In the genomic region with DNA sequence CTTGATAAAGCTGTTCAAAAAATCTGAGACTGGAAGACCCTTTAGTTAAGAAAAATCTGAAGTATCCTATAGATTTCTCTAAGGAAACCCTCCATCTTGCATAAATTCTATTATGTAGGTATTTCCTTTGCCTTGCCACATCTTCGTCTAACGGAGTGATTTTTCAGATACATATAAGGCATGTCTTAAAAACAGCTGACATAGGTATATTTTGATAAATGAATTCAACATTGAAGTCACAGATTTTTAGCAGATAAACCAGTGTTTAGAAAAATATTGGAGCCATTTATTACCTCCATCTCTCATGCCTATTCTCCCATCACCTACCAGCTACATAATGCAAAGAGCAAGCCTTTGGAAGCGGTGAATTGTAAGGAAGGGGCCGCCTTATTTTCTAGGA, we compare ENCODE assay signal across 23 cellular contexts.
DNase-seq lines count a peak whose midpoint lies in the region; ATAC-seq, FAIRE-seq and TF ChIP-seq lines count a peak whose summit lies in the region.
"Had no signal": no experiment of that assay in that cellular context is flagged by ENCODE, and none has a peak within 500 bp of the region (broad histone marks: within the 10 kb centered on the region; RNA-seq: fewer than 3 reads in every experiment).

No MANE protein-coding gene starts in this region.

- H3K4me1 ChIP-seq in HepG2 (ENCODE audit: insufficient read depth, low read length) (peaks cover 9% of the 10 kb centered on the region), right lobe of liver (no peaks in the 10 kb centered on the region), SJCRH30 (peaks cover 24% of the 10 kb centered on the region)
- H3K4me1 ChIP-seq: BE2C, BLaER1 had no signal

- ATAC-seq in HepG2 (no peak), right lobe of liver (no peak)

- no peak for FAIRE-seq in HepG2 (lab: Jason Lieb, UNC)
- FAIRE-seq: G401.6, GM12891, GM19239 had no signal

- BruUV-seq in HepG2 (replicated peaks; lab: Mats Ljungman, UMichigan) = no TSS peak

- no peak overlapping the region for H3K4me3 Mint-ChIP-seq in nephron
- H3K4me3 Mint-ChIP-seq: CD14-positive monocyte; CD4-positive, alpha-beta memory T cell; CD4-positive, CD25-positive, alpha-beta regulatory T cell; CD8-positive, alpha-beta memory T cell had no signal

- H3K4me2 ChIP-seq in HepG2 (ENCODE audit: low read depth, low read length) = no peak overlapping the region
- H3K4me2 ChIP-seq: BLaER1 had no signal

- H3K9ac ChIP-seq in HepG2 (ENCODE audit: insufficient read depth, low read depth, low read length) = no peak overlapping the region
- H3K9ac ChIP-seq: BLaER1 had no signal

- no peak for TF ChIP-seq EP300 in HepG2 (IDR thresholded peaks at IDR 0.05; ENCODE audit: low read depth in 2 of 2, low read length in 2 of 2)
- no peak for TF ChIP-seq EP300 in HepG2 (CRISPR knock-in tag; IDR thresholded peaks at IDR 0.05; ENCODE audit: borderline replicate concordance)

- H3K27me3 ChIP-seq in HepG2 (ENCODE audit: control insufficient read depth in 1 of 2, insufficient read depth in 2 of 2, low read length in 2 of 2) (no peaks in the 10 kb centered on the region), right lobe of liver (no peaks in the 10 kb centered on the region), SJCRH30 (no peaks in the 10 kb centered on the region)
- H3K27me3 ChIP-seq: BE2C, BLaER1 had no signal

- no peak for DNase-seq in HepG2 (ENCODE audit: low spot score)
- DNase-seq in right lobe of liver = no peak
- DNase-seq in SJCRH30 = no peak
- no peak for DNase-seq in effector CD4-positive, alpha-beta T cell
- DNase-seq in DMS153 treated with DMSO at 0.1 percent for 48 hours (lab: John Stamatoyannopoulos, UW; ENCODE audit: unreplicated experiment) = no peak
- DNase-seq: ACHN; BE2C; C1 segment of cervical spinal cord; CD4-positive, alpha-beta memory T cell; CD4-positive, CD25-positive, alpha-beta regulatory T cell; CD8-positive, alpha-beta memory T cell; COR-L47; DMS 273 treated with DMSO at 0.1 percent for 48 hours; DMS153; DMS79 treated with DMSO at 0.1 percent for 48 hours; GF-D8 had no signal

- intact Hi-C loops in HepG2 (cut with micrococcal nuclease; ENCODE audit: unreplicated experiment) (no loop called here), right lobe of liver (cut with DNase I) (no loop called here)

- H3K27me3 Mint-ChIP-seq in nephron (ENCODE audit: low read depth) = no peaks in the 10 kb centered on the region
- H3K27me3 Mint-ChIP-seq: CD4-positive, alpha-beta memory T cell; CD4-positive, CD25-positive, alpha-beta regulatory T cell; CD8-positive, alpha-beta memory T cell had no signal

- H3K79me2 ChIP-seq in HepG2 (ENCODE audit: insufficient read depth, low read length) = no peaks in the 10 kb centered on the region

- H3K27ac ChIP-seq in HepG2 (ENCODE audit: extremely low read length, insufficient read depth, low read length) (no peak overlapping the region), right lobe of liver (no peak overlapping the region), SJCRH30 (peak overlapping the region; percentile 38)
- H3K27ac ChIP-seq: 22Rv1, BLaER1 had no signal

- TF ChIP-seq CTCF in HepG2 (CRISPR knock-in tag; IDR thresholded peaks at IDR 0.05) (no peak), right lobe of liver (IDR thresholded peaks at IDR 0.05) (no peak), nephron (IDR thresholded peaks at IDR 0.05; ENCODE audit: unreplicated experiment in 3 of 3) (no peak)

- POLR2A ChIA-PET in HepG2 (lab: Yijun Ruan, JAX) = no interaction called here

- TF ChIP-seq RAD21 in HepG2 (CRISPR knock-in tag; IDR thresholded peaks at IDR 0.05) = no peak

- TF ChIP-seq POLR2A in HepG2 (IDR thresholded peaks at IDR 0.05; ENCODE audit: insufficient read depth in 1 of 2, low read depth in 2 of 2, low read length in 2 of 2) (no peak), right lobe of liver (IDR thresholded peaks at IDR 0.05) (no peak)

- H3K9me3 ChIP-seq in HepG2 (ENCODE audit: low read length) = no peaks in the 10 kb centered on the region
- H3K9me3 ChIP-seq in right lobe of liver = no peaks in the 10 kb centered on the region
- H3K9me3 ChIP-seq in SJCRH30 (replicated peaks) = no peaks in the 10 kb centered on the region; the same call in 1 of the 2 replicates
- H3K9me3 ChIP-seq: BE2C had no signal

- H3K4me1 Mint-ChIP-seq in nephron = peaks cover 30% of the 10 kb centered on the region
- H3K4me1 Mint-ChIP-seq: CD14-positive monocyte; CD4-positive, alpha-beta memory T cell; CD8-positive, alpha-beta memory T cell had no signal

- 94% methylated on average over 4 of the region's 4 CpGs for WGBS in HepG2 (ENCODE audit: low lambda C conversion rate)
- WGBS in right lobe of liver (ENCODE audit: insufficient coverage, low coverage, low lambda C conversion rate, missing lambda C conversion rate) = 94% methylated on average over 4 of the region's 4 CpGs

- peaks cover 33% of the 10 kb centered on the region for H3K36me3 Mint-ChIP-seq in nephron (ENCODE audit: low read depth)

- H3K36me3 ChIP-seq in HepG2 (replicated peaks in 1 of 2; ENCODE audit: control insufficient read depth in 1 of 2, insufficient read depth in 2 of 2, low read length in 2 of 2) (no peaks in the 10 kb centered on the region), right lobe of liver (no peaks in the 10 kb centered on the region), SJCRH30 (peaks cover 19% of the 10 kb centered on the region)

- no peak overlapping the region for H3K4me3 ChIP-seq in HepG2 (replicated peaks in 1 of 3; ENCODE audit: insufficient read depth in 1 of 3, low read depth in 2 of 3, low read length in 3 of 3)
- H3K4me3 ChIP-seq in right lobe of liver = no peak overlapping the region
- H3K4me3 ChIP-seq in SJCRH30 = no peak overlapping the region
- H3K4me3 ChIP-seq: BLaER1 had no signal

- peaks cover 19% of the 10 kb centered on the region for H3K9me3 Mint-ChIP-seq in nephron

- CTCF ChIA-PET in HepG2 (lab: Yijun Ruan, JAX; ENCODE audit: low intra/inter-chr PET ratio, low total read pairs) = no interaction called here

- peak overlapping the region; percentile 22 to 52 (median 42) for H3K27ac Mint-ChIP-seq in nephron
- H3K27ac Mint-ChIP-seq: CD4-positive, alpha-beta memory T cell had no signal

- no peak overlapping the region for H2AFZ ChIP-seq in HepG2 (ENCODE audit: low read length)

- in situ Hi-C loops in HepG2 (cut with HindIII; ENCODE audit: extremely low pct_ligation_motif_present, low pct_unique_long_range_greater_than_20kb) = no loop called here

- H4K20me1 ChIP-seq in HepG2 (ENCODE audit: insufficient read depth, low read length) = no peaks in the 10 kb centered on the region
- H4K20me1 ChIP-seq: BLaER1 had no signal

TF ChIP-seq in HepG2, 621 proteins besides CTCF, POLR2A, EP300 and RAD21:
- TF ChIP-seq, protein P1, sequence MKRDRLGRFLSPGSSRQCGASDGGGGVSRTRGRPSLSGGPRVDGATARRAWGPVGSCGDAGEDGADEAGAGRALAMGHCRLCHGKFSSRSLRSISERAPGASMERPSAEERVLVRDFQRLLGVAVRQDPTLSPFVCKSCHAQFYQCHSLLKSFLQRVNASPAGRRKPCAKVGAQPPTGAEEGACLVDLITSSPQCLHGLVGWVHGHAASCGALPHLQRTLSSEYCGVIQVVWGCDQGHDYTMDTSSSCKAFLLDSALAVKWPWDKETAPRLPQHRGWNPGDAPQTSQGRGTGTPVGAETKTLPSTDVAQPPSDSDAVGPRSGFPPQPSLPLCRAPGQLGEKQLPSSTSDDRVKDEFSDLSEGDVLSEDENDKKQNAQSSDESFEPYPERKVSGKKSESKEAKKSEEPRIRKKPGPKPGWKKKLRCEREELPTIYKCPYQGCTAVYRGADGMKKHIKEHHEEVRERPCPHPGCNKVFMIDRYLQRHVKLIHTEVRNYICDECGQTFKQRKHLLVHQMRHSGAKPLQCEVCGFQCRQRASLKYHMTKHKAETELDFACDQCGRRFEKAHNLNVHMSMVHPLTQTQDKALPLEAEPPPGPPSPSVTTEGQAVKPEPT (CRISPR knock-in tag; IDR thresholded peaks at IDR 0.05; ENCODE audit: low read depth) = no peak
- TF ChIP-seq MAFF (IDR thresholded peaks at IDR 0.05; ENCODE audit: low read depth, low read length) (peak; percentile 82), TOE1 (CRISPR knock-in tag; IDR thresholded peaks at IDR 0.05) (no peak), MAFK (conservative IDR thresholded peaks at IDR 0.05 in 1 of 2, IDR thresholded peaks at IDR 0.05 in 1 of 2; ENCODE audit: low read length in 2 of 2) (peak; percentile 74 to 91), SRY (CRISPR knock-in tag; IDR thresholded peaks at IDR 0.05) (no peak)
